Comparison of ENCODE assay signal across 27 cellular contexts in genomic region chr19:14053032-14053431, GRCh38.
"Had no signal": no experiment of that assay in that cellular context is flagged by ENCODE, and none has a peak within 500 bp of the region (broad histone marks: within the 10 kb centered on the region; RNA-seq: fewer than 3 reads in every experiment).

No MANE protein-coding gene starts in this region.

- H3K4me3 ChIP-seq: esophagus squamous epithelium, heart right ventricle, pancreas, prostate gland, sigmoid colon, stomach, thyroid gland, upper lobe of right lung had no signal

- H3K9me3 Mint-ChIP-seq: mesothelial cell of epicardium; nephron progenitor cell; stimulated activated memory B cell treated with anti-CD40 and anti-IgM and Interleukin-4, amounts not matched to agents 10 μg/mL and 1 μg/mL and 100 μg/mL, for 72 hours had no signal

- H3K36me3 ChIP-seq: prostate gland, sigmoid colon, thyroid gland had no signal

- H3K27ac Mint-ChIP-seq: activated CD4-positive, alpha-beta T cell treated with anti-CD3 and anti-CD28 coated beads for 36 hours; activated naive CD8-positive, alpha-beta T cell; mesothelial cell of epicardium; nephron progenitor cell; stimulated activated memory B cell treated with anti-CD40 and anti-IgM and Interleukin-4, amounts not matched to agents 10 μg/mL and 1 μg/mL and 100 μg/mL, for 72 hours had no signal

- H3K27ac ChIP-seq: esophagus squamous epithelium, heart right ventricle, pancreas, prostate gland, sigmoid colon, stomach, thyroid gland, upper lobe of right lung had no signal

- H3K9me3 ChIP-seq: esophagus squamous epithelium, pancreas, prostate gland, sigmoid colon, thyroid gland, upper lobe of right lung had no signal

- ATAC-seq: activated CD4-positive, alpha-beta T cell treated with anti-CD3 and anti-CD28 coated beads for 36 hours; heart right ventricle; pancreas; stimulated activated memory B cell treated with anti-CD40 and anti-IgM and Interleukin-4, amounts not matched to agents 10 μg/mL and 1 μg/mL and 100 μg/mL, for 72 hours; upper lobe of right lung had no signal

- H3K4me3 Mint-ChIP-seq: activated CD4-positive, alpha-beta T cell treated with anti-CD3 and anti-CD28 coated beads for 36 hours; activated naive CD8-positive, alpha-beta T cell; mesothelial cell of epicardium; nephron progenitor cell; stimulated activated memory B cell treated with anti-CD40 and anti-IgM and Interleukin-4, amounts not matched to agents 10 μg/mL and 1 μg/mL and 100 μg/mL, for 72 hours had no signal

- H3K4me1 ChIP-seq: pancreas, prostate gland, upper lobe of right lung had no signal

- DNase-seq: activated CD4-positive, alpha-beta T cell treated with anti-CD3 and anti-CD28 coated beads for 36 hours; activated CD4-positive, alpha-beta T cell treated with anti-CD3 and anti-CD28 coated beads, Interleukin-2, amount 50 U/mL, for 48 hours; activated CD4-positive, CD25-positive, alpha-beta regulatory T cell; activated CD8-positive, alpha-beta memory T cell treated with anti-CD3 and anti-CD28 coated beads for 24 hours; activated effector memory CD4-positive, alpha-beta T cell treated with Interleukin-2 at 50 U/mL for 16 hours; activated naive CD4-positive, alpha-beta T cell treated with Interleukin-2 at 50 U/mL for 16 hours; anterior cingulate cortex; dermis blood vessel endothelial cell; effector CD4-positive, alpha-beta T cell; esophagus squamous epithelium; foreskin melanocyte; heart right ventricle; naive B cell; nephron progenitor cell; pancreas; retina; sigmoid colon; small intestine; stimulated activated CD4-positive, alpha-beta T cell treated with anti-CD3 and anti-CD28 coated beads, Interleukin-4, amount 100 ng/mL, for 24 hours; stomach; T-helper 1 cell; thyroid gland; upper lobe of right lung had no signal

- H3K4me1 Mint-ChIP-seq: nephron progenitor cell had no signal

- H3K27me3 Mint-ChIP-seq: activated naive CD8-positive, alpha-beta T cell had no signal
